18 cellular contexts compared by ENCODE assay signal in the genomic region with DNA sequence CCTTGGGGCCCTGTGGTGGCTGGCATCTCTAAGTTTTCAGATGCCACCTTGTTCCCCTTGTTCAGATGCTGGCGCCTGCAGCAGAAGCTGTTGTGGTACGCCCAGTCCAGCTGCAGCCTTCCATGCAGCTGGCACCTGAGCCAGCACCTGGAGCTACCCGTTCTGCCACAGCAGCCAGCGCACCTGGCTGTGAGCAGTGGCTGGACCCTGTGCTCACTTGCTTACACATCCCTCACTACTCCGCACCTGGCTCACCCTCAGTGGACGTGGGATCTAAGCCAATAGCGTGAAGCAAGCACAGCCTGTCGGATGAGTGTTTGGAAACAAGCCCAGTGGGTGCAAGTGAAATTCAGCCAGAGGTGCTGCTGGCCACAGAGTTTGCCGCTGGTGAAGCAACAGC.
DNase-seq lines count a peak whose midpoint lies in the region; ATAC-seq, FAIRE-seq and TF ChIP-seq lines count a peak whose summit lies in the region.
"Had no signal": no experiment of that assay in that cellular context is flagged by ENCODE, and none has a peak within 500 bp of the region (broad histone marks: within the 10 kb centered on the region; RNA-seq: fewer than 3 reads in every experiment).

No MANE protein-coding gene starts in this region.

- no peak overlapping the region for H3K27ac Mint-ChIP-seq in CD4-positive, alpha-beta T cell
- H3K27ac Mint-ChIP-seq in stimulated activated naive CD8-positive, alpha-beta T cell treated with anti-CD3 and anti-CD28 coated beads, Interleukin-15, amount 100 ng/mL, for 72 hours: no peak overlapping the region
- H3K27ac Mint-ChIP-seq: activated CD4-positive, alpha-beta T cell treated with anti-CD3 and anti-CD28 coated beads, Interleukin-2, amount 10 ng/mL, durations not matched to agents 7 days and 5 days; activated naive CD4-positive, alpha-beta T cell treated with anti-CD3 and anti-CD28 coated beads for 36 hours had no signal

- H3K4me1 Mint-ChIP-seq in CD4-positive, alpha-beta T cell (ENCODE audit: low read depth): no peaks in the 10 kb centered on the region
- H3K4me1 Mint-ChIP-seq in stimulated activated naive CD8-positive, alpha-beta T cell treated with anti-CD3 and anti-CD28 coated beads, Interleukin-15, amount 100 ng/mL, for 72 hours: no peaks in the 10 kb centered on the region
- H3K4me1 Mint-ChIP-seq: activated CD4-positive, alpha-beta T cell treated with anti-CD3 and anti-CD28 coated beads, Interleukin-2, amount 10 ng/mL, durations not matched to agents 7 days and 5 days had no signal

- no peaks in the 10 kb centered on the region for H3K9me3 ChIP-seq in prostate gland
- no peaks in the 10 kb centered on the region for H3K9me3 ChIP-seq in CD4-positive, alpha-beta T cell (ENCODE audit: control insufficient read depth, low read length)
- H3K9me3 ChIP-seq: HAP-1 had no signal

- WGBS in prostate gland: 48% methylated on average over 9 of the region's 9 CpGs

- H3K4me3 ChIP-seq in bronchial epithelial cell (ENCODE audit: low read depth, low read length) (no peak overlapping the region), prostate gland (no peak overlapping the region)
- H3K4me3 ChIP-seq: HAP-1 had no signal

- no peak for ATAC-seq in CD4-positive, alpha-beta T cell (ENCODE audit: poor library complexity)
- no peak for ATAC-seq in HG02885 (IDR thresholded peaks at IDR 0.05; ENCODE audit: poor library complexity, unreplicated experiment)
- ATAC-seq in stimulated activated naive CD8-positive, alpha-beta T cell treated with anti-CD3 and anti-CD28 coated beads, Interleukin-15, amount 100 ng/mL, for 72 hours: no peak
- ATAC-seq: right cardiac atrium had no signal

- H3K4me3 Mint-ChIP-seq in CD4-positive, alpha-beta T cell: no peak overlapping the region
- no peak overlapping the region for H3K4me3 Mint-ChIP-seq in stimulated activated naive CD8-positive, alpha-beta T cell treated with anti-CD3 and anti-CD28 coated beads, Interleukin-15, amount 100 ng/mL, for 72 hours
- H3K4me3 Mint-ChIP-seq: activated CD4-positive, alpha-beta T cell treated with anti-CD3 and anti-CD28 coated beads, Interleukin-2, amount 10 ng/mL, durations not matched to agents 7 days and 5 days; activated naive CD4-positive, alpha-beta T cell treated with anti-CD3 and anti-CD28 coated beads for 36 hours had no signal

- no peaks in the 10 kb centered on the region for H3K4me1 ChIP-seq in prostate gland (replicated peaks)
- H3K4me1 ChIP-seq: HAP-1 had no signal

- FAIRE-seq in bronchial epithelial cell (lab: Jason Lieb, UNC): peak; percentile 94
- FAIRE-seq: D721Med, TTC549 had no signal

- DNase-seq in H4 (ENCODE audit: low spot score) (peak; percentile 16), NCI-H510A treated with DMSO at 0.1 percent for 48 hours (lab: John Stamatoyannopoulos, UW) (peak; percentile 61), bronchial epithelial cell (ENCODE audit: low read depth) (peak; percentile 97), prostate gland (ENCODE audit: low spot score) (peak; percentile 70)
- no peak for DNase-seq in CD4-positive, alpha-beta T cell
- no peak for DNase-seq in stimulated activated naive CD8-positive, alpha-beta T cell treated with anti-CD3 and anti-CD28 coated beads, Interleukin-15, amount 100 ng/mL, for 72 hours
- DNase-seq: activated CD4-positive, alpha-beta T cell treated with anti-CD3 and anti-CD28 coated beads, Interleukin-2, amount 10 ng/mL, durations not matched to agents 7 days and 5 days; activated naive CD4-positive, alpha-beta T cell treated with anti-CD3 and anti-CD28 coated beads for 36 hours; AML-193; foreskin fibroblast; NCI-H146; NCI-H524 treated with DMSO at 0.1 percent for 48 hours; occipital lobe; right cardiac atrium had no signal

- H3K36me3 Mint-ChIP-seq in CD4-positive, alpha-beta T cell (ENCODE audit: low read depth): no peaks in the 10 kb centered on the region

- no peak overlapping the region for H3K27ac ChIP-seq in prostate gland
- no peak overlapping the region for H3K27ac ChIP-seq in CD4-positive, alpha-beta T cell (ENCODE audit: low read depth, low read length)

- H3K27me3 Mint-ChIP-seq in CD4-positive, alpha-beta T cell: no peaks in the 10 kb centered on the region
- H3K27me3 Mint-ChIP-seq in stimulated activated naive CD8-positive, alpha-beta T cell treated with anti-CD3 and anti-CD28 coated beads, Interleukin-15, amount 100 ng/mL, for 72 hours: no peaks in the 10 kb centered on the region
- H3K27me3 Mint-ChIP-seq: activated CD4-positive, alpha-beta T cell treated with anti-CD3 and anti-CD28 coated beads, Interleukin-2, amount 10 ng/mL, durations not matched to agents 7 days and 5 days had no signal

- intact Hi-C loops in prostate gland (cut with DNase I): no loop called here
- intact Hi-C loops in CD4-positive, alpha-beta T cell (cut with DNase I, micrococcal nuclease): no loop called here

- H3K27me3 ChIP-seq in bronchial epithelial cell (ENCODE audit: control insufficient read depth, insufficient read depth, low read length) (no peaks in the 10 kb centered on the region), prostate gland (replicated peaks; ENCODE audit: insufficient read depth) (no peaks in the 10 kb centered on the region)
- H3K27me3 ChIP-seq in CD4-positive, alpha-beta T cell (ENCODE audit: control insufficient read depth, insufficient read depth, low read length): no peaks in the 10 kb centered on the region

- H3K9me3 Mint-ChIP-seq in CD4-positive, alpha-beta T cell: peaks cover 4% of the 10 kb centered on the region
- H3K9me3 Mint-ChIP-seq in stimulated activated naive CD8-positive, alpha-beta T cell treated with anti-CD3 and anti-CD28 coated beads, Interleukin-15, amount 100 ng/mL, for 72 hours: peaks cover under 1 to 15% of the 10 kb centered on the region in 2 donors
- H3K9me3 Mint-ChIP-seq: activated CD4-positive, alpha-beta T cell treated with anti-CD3 and anti-CD28 coated beads, Interleukin-2, amount 10 ng/mL, durations not matched to agents 7 days and 5 days had no signal

- TF ChIP-seq CTCF in bronchial epithelial cell (IDR thresholded peaks at IDR 0.05; ENCODE audit: insufficient read depth, low read length, severe bottlenecking): no peak
- TF ChIP-seq CTCF in prostate gland (IDR thresholded peaks at IDR 0.05): no peak
- TF ChIP-seq CTCF in CD4-positive, alpha-beta T cell (IDR thresholded peaks at IDR 0.05): no peak

- CTCF ChIA-PET in CD4-positive, alpha-beta T cell (lab: Charles Lee): no interaction called here

- POLR2A ChIA-PET in CD4-positive, alpha-beta T cell (lab: Charles Lee): no interaction called here

- no peak for TF ChIP-seq POLR2A in prostate gland (IDR thresholded peaks at IDR 0.05)

- no peaks in the 10 kb centered on the region for H3K36me3 ChIP-seq in bronchial epithelial cell (ENCODE audit: control insufficient read depth, insufficient read depth, low read length)
- no peaks in the 10 kb centered on the region for H3K36me3 ChIP-seq in prostate gland
- H3K36me3 ChIP-seq: HAP-1 had no signal

Comparison
In these comparisons a context has a peak if more than half of its experiments do, and no peak if none do; other contexts are left out.
1. DNase-seq: peak in H4 (single experiment), NCI-H510A treated with DMSO at 0.1 percent for 48 hours (single experiment), bronchial epithelial cell (single experiment) and prostate gland (single experiment); none in CD4-positive, alpha-beta T cell (0 of 10) and stimulated activated naive CD8-positive, alpha-beta T cell treated with anti-CD3 and anti-CD28 coated beads, Interleukin-15, amount 100 ng/mL, for 72 hours (0 of 2).